ENCODE assay signal across 7 cellular contexts in the genomic region with DNA sequence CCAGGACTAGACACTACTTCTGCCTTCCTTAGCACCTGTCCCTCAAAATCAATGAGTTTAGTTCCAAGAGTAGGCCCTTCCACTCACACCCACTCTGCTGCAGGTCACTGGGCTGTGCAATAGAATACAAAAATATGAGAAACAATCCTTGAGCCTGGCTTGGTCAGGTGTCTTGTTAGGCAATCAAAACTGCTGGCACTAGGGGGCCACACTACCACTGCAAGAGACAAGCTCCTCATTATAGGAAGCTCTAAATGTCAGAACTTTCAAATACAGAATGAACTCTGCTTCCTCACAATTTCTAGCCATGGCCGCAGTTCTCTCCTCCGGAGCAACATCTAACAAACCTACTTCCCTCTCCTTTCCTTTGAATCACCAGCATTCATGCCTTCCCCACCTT. TPM values are rescaled to one million over a fixed set of nuclear protein-coding genes. Genes with fewer than 3 reads are reported as not detected.
A peak's percentile ranks its signal among the peaks of the same experiment; 100 is the strongest.
DNase-seq lines count a peak whose midpoint lies in the region; ATAC-seq and TF ChIP-seq lines count a peak whose summit lies in the region.
"Not testable (repeated sequence)": the region's sequence is repeated elsewhere in the genome, so short reads cannot be mapped to it uniquely, and the experiment has no call there.

No MANE protein-coding gene starts in this region.

- not testable (repeated sequence) for H3K4me3 Mint-ChIP-seq in HFFc6; activated CD4-positive, alpha-beta T cell treated with anti-CD3 and anti-CD28 coated beads, Interleukin-2, amount 10 ng/mL, durations not matched to agents 24 days and 14 days

- peaks cover 12% of the 10 kb centered on the region for H3K36me3 Mint-ChIP-seq in HFFc6 (ENCODE audit: low read depth)
- H3K36me3 Mint-ChIP-seq in activated CD4-positive, alpha-beta T cell treated with anti-CD3 and anti-CD28 coated beads, Interleukin-2, amount 10 ng/mL, durations not matched to agents 24 days and 14 days (ENCODE audit: low read depth): peaks cover 31% of the 10 kb centered on the region

- not testable (repeated sequence) for H3K79me2 ChIP-seq in OCI-LY1 (ENCODE audit: insufficient read depth, low read length); osteoblast (ENCODE audit: insufficient read depth, low read length)

- not testable (repeated sequence) for H3K4me2 ChIP-seq in OCI-LY1 (ENCODE audit: low read length); osteoblast (ENCODE audit: insufficient read depth, low read length)

- H3F3A ChIP-seq in OCI-LY1 (ENCODE audit: insufficient read depth, low read length): not testable (repeated sequence)

- H3K4me3 ChIP-seq in OCI-LY1 (ENCODE audit: low read depth, low read length, poor library complexity, severe bottlenecking); heart right ventricle; osteoblast (ENCODE audit: insufficient read depth, low read length): not testable (repeated sequence)

- H3K4me1 ChIP-seq in OCI-LY1 (ENCODE audit: insufficient read depth, low read length, severe bottlenecking); heart right ventricle; osteoblast (ENCODE audit: insufficient read depth, low read length): not testable (repeated sequence)

- H3K9me3 Mint-ChIP-seq in HFFc6; activated CD4-positive, alpha-beta T cell treated with anti-CD3 and anti-CD28 coated beads, Interleukin-2, amount 10 ng/mL, durations not matched to agents 24 days and 14 days: not testable (repeated sequence)

- WGBS in heart right ventricle, 2 donors: 75 to 88% methylated on average over 2 of the region's 2 CpGs

- not testable (repeated sequence) for H3K9ac ChIP-seq in OCI-LY1 (ENCODE audit: low read length)

- H3K27me3 Mint-ChIP-seq in HFFc6 (ENCODE audit: insufficient read depth); activated CD4-positive, alpha-beta T cell treated with anti-CD3 and anti-CD28 coated beads, Interleukin-2, amount 10 ng/mL, durations not matched to agents 24 days and 14 days: not testable (repeated sequence)

- H3K9me2 ChIP-seq in OCI-LY1 (ENCODE audit: low read depth, low read length): not testable (repeated sequence)

- ATAC-seq in heart right ventricle: not testable (repeated sequence)

- not testable (repeated sequence) for H3K27ac ChIP-seq in OCI-LY1 (ENCODE audit: low read depth, low read length, poor library complexity, severe bottlenecking); heart right ventricle; osteoblast (ENCODE audit: low read depth, low read length)

- not testable (repeated sequence) for H3K4me1 Mint-ChIP-seq in HFFc6 (ENCODE audit: low read depth); activated CD4-positive, alpha-beta T cell treated with anti-CD3 and anti-CD28 coated beads, Interleukin-2, amount 10 ng/mL, durations not matched to agents 24 days and 14 days

- not testable (repeated sequence) for H2AFZ ChIP-seq in OCI-LY1 (ENCODE audit: low read length); osteoblast (ENCODE audit: low read length)

- intact Hi-C loops in activated CD4-positive, alpha-beta T cell treated with anti-CD3 and anti-CD28 coated beads, Interleukin-2, amount 10 ng/mL, durations not matched to agents 24 days and 14 days (cut with micrococcal nuclease); heart right ventricle (cut with DNase I): not testable (repeated sequence)

- not testable (repeated sequence) for H3K9me3 ChIP-seq in OCI-LY1 (ENCODE audit: low read length); heart right ventricle; osteoblast (ENCODE audit: low read depth, low read length)

- DNase-seq in DMS53 (lab: John Stamatoyannopoulos, UW) (peak; percentile 43), HFFc6 (peak; percentile 20), heart right ventricle (peak in 1 of 2 donors; percentile 11)
- peak; percentile 71 for DNase-seq in activated CD4-positive, alpha-beta T cell treated with anti-CD3 and anti-CD28 coated beads, Interleukin-2, amount 10 ng/mL, durations not matched to agents 24 days and 14 days
- DNase-seq in central memory CD4-positive, alpha-beta T cell: peak; percentile 3
- not testable (repeated sequence) for DNase-seq in osteoblast (ENCODE audit: insufficient read length, low spot score, missing footprints)

- H4K20me1 ChIP-seq in OCI-LY1 (ENCODE audit: insufficient read depth, low read length); osteoblast (ENCODE audit: insufficient read depth, low read length): not testable (repeated sequence)

- not testable (repeated sequence) for H3K27ac Mint-ChIP-seq in HFFc6; activated CD4-positive, alpha-beta T cell treated with anti-CD3 and anti-CD28 coated beads, Interleukin-2, amount 10 ng/mL, durations not matched to agents 24 days and 14 days

- H3K36me3 ChIP-seq in OCI-LY1 (ENCODE audit: insufficient read depth, low read length) (peaks cover 20% of the 10 kb centered on the region; the same call in 1 of the 2 replicates), heart right ventricle (peaks cover 0 to 62% (median 8%) of the 10 kb centered on the region in 9 donors), osteoblast (ENCODE audit: insufficient read depth, low read length) (peaks cover 14% of the 10 kb centered on the region)

- TF ChIP-seq CTCF in HFFc6 (IDR thresholded peaks at IDR 0.05) (peak; percentile 51), OCI-LY1 (IDR thresholded peaks at IDR 0.05; ENCODE audit: low read length) (peak; percentile 40; the same call in 1 of the 2 replicates), heart right ventricle (IDR thresholded peaks at IDR 0.05) (peak in 5 of 9 donors; percentile 25 to 41 (median 32)), osteoblast (IDR thresholded peaks at IDR 0.05; ENCODE audit: extremely low read depth, low read depth, low read length) (peak; percentile 27)

- H3K27me3 ChIP-seq in OCI-LY1 (ENCODE audit: insufficient read depth, low read length); heart right ventricle; osteoblast (ENCODE audit: insufficient read depth, low read length): not testable (repeated sequence)

RNA-seq across cellular contexts. Expression of a gene that starts 41.0 kb away (rescaled TPM):
- total RNA-seq in HFFc6 (2021; fragmentation: NEBNext Ultra II Directional; extraction: Animal tissue kit (Norgen Biotek cat#: 25700)): 10 to 100 TPM; 14.3 to 20.5 (median 18.5) TPM
- 23.7 and 27.2 TPM in 2 replicates for total RNA-seq in activated CD4-positive, alpha-beta T cell treated with anti-CD3 and anti-CD28 coated beads, Interleukin-2, amount 10 ng/mL, durations not matched to agents 24 days and 14 days
- total RNA-seq in heart right ventricle (10 to 100 TPM; 10.8 to 19.3 (median 14.2) TPM), osteoblast (30.9 and 32.9 TPM in 2 replicates)
- 1 to 10 TPM; 3.7 to 9.9 TPM for polyA plus RNA-seq in heart right ventricle

RNA-seq across cellular contexts. Expression of a gene that starts 41.1 kb away (rescaled TPM):
- total RNA-seq in HFFc6 (2021; fragmentation: NEBNext Ultra II Directional; extraction: Animal tissue kit (Norgen Biotek cat#: 25700)): 1 to 10 TPM; 1.1 to 2.1 (median 1.4) TPM
- total RNA-seq in activated CD4-positive, alpha-beta T cell treated with anti-CD3 and anti-CD28 coated beads, Interleukin-2, amount 10 ng/mL, durations not matched to agents 24 days and 14 days: 1.1 and 1.8 TPM in 2 replicates
- total RNA-seq in heart right ventricle (1 to 10 TPM; 1.6 to 4.5 (median 2.9) TPM), osteoblast (1.1 and 6.2 TPM in 2 replicates)
- under 1 TPM; 0.25 to 0.80 TPM for polyA plus RNA-seq in heart right ventricle
